8 cellular contexts compared by ENCODE assay signal in the genomic region with DNA sequence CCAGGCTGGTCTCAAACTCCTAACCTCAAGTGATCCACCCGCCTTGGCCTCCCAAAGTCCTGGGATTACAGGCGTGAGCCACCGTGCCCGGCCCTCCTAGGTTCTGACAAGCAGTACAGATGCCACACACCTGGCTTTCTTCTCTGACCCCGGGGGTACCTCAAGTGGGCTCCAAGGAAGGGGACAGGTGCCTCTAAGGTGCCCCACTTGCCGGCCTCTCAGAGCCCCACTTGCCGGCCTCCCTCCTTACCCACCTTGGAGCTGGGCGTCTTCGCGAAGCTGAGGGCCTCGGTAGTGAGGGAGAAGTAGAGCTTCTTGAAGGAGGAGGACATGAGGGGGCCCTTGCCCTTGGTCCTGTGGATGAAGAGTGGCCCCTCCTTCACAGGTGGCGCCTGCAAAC. TPM values are rescaled to one million over a fixed set of nuclear protein-coding genes. Genes with fewer than 3 reads are reported as not detected.
"Had no signal": no experiment of that assay in that cellular context is flagged by ENCODE, and none has a peak within 500 bp of the region (broad histone marks: within the 10 kb centered on the region; RNA-seq: fewer than 3 reads in every experiment).

No MANE protein-coding gene starts in this region.

RNA-seq across cellular contexts. Expression of a gene that starts 26.8 kb away (rescaled TPM):
- total RNA-seq: LHCN-M2, MCF 10A, SJCRH30 had no signal

RNA-seq across cellular contexts. Expression of a gene that starts 40.9 kb away (rescaled TPM):
- total RNA-seq: HT-29, LHCN-M2, MCF 10A, OCI-LY7, PC-3, Right ventricle myocardium inferior, RPMI7951, SJCRH30 had no signal
